In genomic region chr14:103141117-103141796, GRCh38 we compare ENCODE assay signal across 9 cellular contexts. TPM values are rescaled to one million over a fixed set of nuclear protein-coding genes. Genes with fewer than 3 reads are reported as not detected.
A peak's percentile ranks its signal among the peaks of the same experiment; 100 is the strongest.
DNase-seq lines count a peak whose midpoint lies in the region; ATAC-seq and TF ChIP-seq lines count a peak whose summit lies in the region.
"Had no signal": no experiment of that assay in that cellular context is flagged by ENCODE, and none has a peak within 500 bp of the region (broad histone marks: within the 10 kb centered on the region; RNA-seq: fewer than 3 reads in every experiment).

No MANE protein-coding gene starts in this region.

- no peak overlapping the region for H3K4me3 Mint-ChIP-seq in activated naive CD8-positive, alpha-beta T cell treated with anti-CD3 and anti-CD28 coated beads, Interleukin-2, amount 10 ng/mL, durations not matched to agents 7 days and 5 days

- ATAC-seq in activated naive CD8-positive, alpha-beta T cell treated with anti-CD3 and anti-CD28 coated beads, Interleukin-2, amount 10 ng/mL, durations not matched to agents 7 days and 5 days (ENCODE audit: low read depth): peak; percentile 33

- H3K27ac ChIP-seq in liver (ENCODE audit: low read depth in 1 of 2, low read length in 2 of 2): no peak overlapping the region
- no peak overlapping the region for H3K27ac ChIP-seq in effector memory CD4-positive, alpha-beta T cell (ENCODE audit: insufficient read depth, low read length, poor library complexity, severe bottlenecking)

- H3K36me3 ChIP-seq in liver (ENCODE audit: control insufficient read depth in 4 of 4, insufficient read depth in 3 of 4, low read depth in 1 of 4, low read length in 3 of 4): no peaks in the 10 kb centered on the region
- no peaks in the 10 kb centered on the region for H3K36me3 ChIP-seq in effector memory CD4-positive, alpha-beta T cell (ENCODE audit: control insufficient read depth, insufficient read depth, low read length)

- no peaks in the 10 kb centered on the region for H3K27me3 ChIP-seq in liver (ENCODE audit: control insufficient read depth in 4 of 4, insufficient read depth in 4 of 4, low read length in 3 of 4)
- H3K27me3 ChIP-seq in effector memory CD4-positive, alpha-beta T cell (replicated peaks; ENCODE audit: control insufficient read depth, insufficient read depth, low read length, poor library complexity, severe bottlenecking): peaks cover 3% of the 10 kb centered on the region

- 28% methylated on average over 8 of the region's 8 CpGs for WGBS in liver

- DNase-seq in NOMO-1 treated with DMSO at 0.1 percent for 48 hours (lab: John Stamatoyannopoulos, UW; ENCODE audit: unreplicated experiment) (peak; percentile 29), NOMO-1 treated with dmso at 0.1 percent for 144 hours (lab: John Stamatoyannopoulos, UW; ENCODE audit: unreplicated experiment) (no peak), H4 (ENCODE audit: low spot score) (peak; percentile 31), NCI-H2029 (lab: John Stamatoyannopoulos, UW) (peak; percentile 35), mucosa of gallbladder (ENCODE audit: low spot score) (no peak)
- no peak for DNase-seq in activated naive CD8-positive, alpha-beta T cell treated with anti-CD3 and anti-CD28 coated beads, Interleukin-2, amount 10 ng/mL, durations not matched to agents 7 days and 5 days
- no peak for DNase-seq in effector memory CD4-positive, alpha-beta T cell

- H3K9me3 ChIP-seq in liver (ENCODE audit: control insufficient read depth in 4 of 4, low read length in 3 of 4): no peaks in the 10 kb centered on the region
- H3K9me3 ChIP-seq in effector memory CD4-positive, alpha-beta T cell (ENCODE audit: control insufficient read depth, low read length): no peaks in the 10 kb centered on the region

- POLR2A ChIA-PET in activated naive CD8-positive, alpha-beta T cell treated with anti-CD3 and anti-CD28 coated beads, Interleukin-2, amount 10 ng/mL, durations not matched to agents 7 days and 5 days (lab: Charles Lee): no interaction called here

- peaks cover 0 to 3% (median 0%) of the 10 kb centered on the region in 4 donors for H3K4me1 ChIP-seq in liver (ENCODE audit: control insufficient read depth in 4 of 4, insufficient read depth in 4 of 4, low read length in 3 of 4)
- H3K4me1 ChIP-seq in effector memory CD4-positive, alpha-beta T cell (ENCODE audit: control insufficient read depth, insufficient read depth, low read length, poor library complexity, severe bottlenecking): no peaks in the 10 kb centered on the region

- no peaks in the 10 kb centered on the region for H3K9me3 Mint-ChIP-seq in activated naive CD8-positive, alpha-beta T cell treated with anti-CD3 and anti-CD28 coated beads, Interleukin-2, amount 10 ng/mL, durations not matched to agents 7 days and 5 days
- H3K9me3 Mint-ChIP-seq: CD8-positive, alpha-beta memory T cell had no signal

- H3K9ac ChIP-seq in liver (ENCODE audit: low read depth in 1 of 2, low read length in 2 of 2): no peak overlapping the region

- no peaks in the 10 kb centered on the region for H3K4me1 Mint-ChIP-seq in activated naive CD8-positive, alpha-beta T cell treated with anti-CD3 and anti-CD28 coated beads, Interleukin-2, amount 10 ng/mL, durations not matched to agents 7 days and 5 days

- no peak overlapping the region for H3K27ac Mint-ChIP-seq in activated naive CD8-positive, alpha-beta T cell treated with anti-CD3 and anti-CD28 coated beads, Interleukin-2, amount 10 ng/mL, durations not matched to agents 7 days and 5 days

- no peak overlapping the region for H3K4me3 ChIP-seq in liver (ENCODE audit: low read depth in 1 of 3, low read length in 3 of 3)
- H3K4me3 ChIP-seq in effector memory CD4-positive, alpha-beta T cell (ENCODE audit: insufficient read depth, low read depth, low read length, poor library complexity, severe bottlenecking): no peak overlapping the region

- peak; percentile 71 for TF ChIP-seq CTCF in liver (IDR thresholded peaks at IDR 0.05; ENCODE audit: low read depth, low read length, missing input control)

- no peaks in the 10 kb centered on the region for H3K36me3 Mint-ChIP-seq in activated naive CD8-positive, alpha-beta T cell treated with anti-CD3 and anti-CD28 coated beads, Interleukin-2, amount 10 ng/mL, durations not matched to agents 7 days and 5 days
- H3K36me3 Mint-ChIP-seq: CD8-positive, alpha-beta memory T cell had no signal

- peaks cover 4% of the 10 kb centered on the region for H3K27me3 Mint-ChIP-seq in activated naive CD8-positive, alpha-beta T cell treated with anti-CD3 and anti-CD28 coated beads, Interleukin-2, amount 10 ng/mL, durations not matched to agents 7 days and 5 days

- peak; percentile 69 to 79 for TF ChIP-seq RAD21 in liver (IDR thresholded peaks at IDR 0.05)

TF ChIP-seq in liver, 16 proteins besides CTCF, POLR2A, EP300 and RAD21 (continues in another document):
- TF ChIP-seq HNF4A (conservative IDR thresholded peaks at IDR 0.05): no peak
- no peak for TF ChIP-seq ZBTB33 (IDR thresholded peaks at IDR 0.05)
- no peak for TF ChIP-seq REST (IDR thresholded peaks at IDR 0.05)
- TF ChIP-seq YY1 (IDR thresholded peaks at IDR 0.05): no peak
- TF ChIP-seq RXRA (IDR thresholded peaks at IDR 0.05): no peak
- TF ChIP-seq TAF1 (conservative IDR thresholded peaks at IDR 0.05): no peak
- no peak for TF ChIP-seq FOXA1 (IDR thresholded peaks at IDR 0.05)
- no peak for TF ChIP-seq SP1 (IDR thresholded peaks at IDR 0.05)
- no peak for TF ChIP-seq JUND (IDR thresholded peaks at IDR 0.05)
- no peak for TF ChIP-seq MAX (IDR thresholded peaks at IDR 0.05)
- no peak for TF ChIP-seq FOXA2 (IDR thresholded peaks at IDR 0.05)
- TF ChIP-seq HNF4G (IDR thresholded peaks at IDR 0.05): no peak
- TF ChIP-seq EGR1 (IDR thresholded peaks at IDR 0.05; ENCODE audit: low read depth in 2 of 2): no peak
- TF ChIP-seq ATF3 (IDR thresholded peaks at IDR 0.05): no peak
- TF ChIP-seq NR2F2 (IDR thresholded peaks at IDR 0.05): no peak

RNA-seq across cellular contexts. Expression of gene TNFAIP2, which starts 18.0 kb away (rescaled TPM):
- total RNA-seq in H4 (2014; rRNA removed; shearing (Covaris generic)): 0.41 and 5.3 TPM in 2 replicates
- total RNA-seq in activated naive CD8-positive, alpha-beta T cell treated with anti-CD3 and anti-CD28 coated beads, Interleukin-2, amount 10 ng/mL, durations not matched to agents 7 days and 5 days: 1 to 10 TPM; 3.0 TPM
- total RNA-seq in liver (10 to 100 TPM; 25.0 to 32.0 TPM), mucosa of gallbladder (133 TPM)
- 10 to 100 TPM in 1 of 2 donors, 1 to 10 TPM in 1; 8.9 to 19.8 TPM for polyA plus RNA-seq in liver
- polyA plus RNA-seq: CD8-positive, alpha-beta memory T cell had no signal

RNA-seq across cellular contexts. Expression of gene EXOC3L4, which starts 46.7 kb away (rescaled TPM):
- total RNA-seq in H4 (2014; rRNA removed; shearing (Covaris generic)): not detected in 2 replicates
- total RNA-seq in activated naive CD8-positive, alpha-beta T cell treated with anti-CD3 and anti-CD28 coated beads, Interleukin-2, amount 10 ng/mL, durations not matched to agents 7 days and 5 days: not detected
- total RNA-seq in liver (10 to 100 TPM; 46.8 to 77.8 TPM), mucosa of gallbladder (22.9 TPM)
- polyA plus RNA-seq in liver: 10 to 100 TPM; 24.0 to 26.6 TPM
- total RNA-seq: CD8-positive, alpha-beta memory T cell had no signal
- polyA plus RNA-seq: CD8-positive, alpha-beta memory T cell had no signal

RNA-seq across cellular contexts. Expression of gene LBHD2, which starts 57.2 kb away (rescaled TPM):
- total RNA-seq in H4 (2014; rRNA removed; shearing (Covaris generic)): not detected in 2 replicates
- not detected for total RNA-seq in activated naive CD8-positive, alpha-beta T cell treated with anti-CD3 and anti-CD28 coated beads, Interleukin-2, amount 10 ng/mL, durations not matched to agents 7 days and 5 days
- total RNA-seq in liver: under 1 TPM in 1 of 2 donors, not detected in 1; 0.47 TPM
- polyA plus RNA-seq in liver: under 1 TPM in 1 of 2 donors, not detected in 1; 0.53 TPM
- 0.60 TPM for total RNA-seq in mucosa of gallbladder
- total RNA-seq: CD8-positive, alpha-beta memory T cell had no signal
- polyA plus RNA-seq: CD8-positive, alpha-beta memory T cell had no signal

Comparison
In these comparisons a context has a peak if more than half of its experiments do, and no peak if none do; other contexts are left out.
1. DNase-seq: peak in NOMO-1 treated with DMSO at 0.1 percent for 48 hours (single experiment), H4 (single experiment) and NCI-H2029 (single experiment); none in NOMO-1 treated with dmso at 0.1 percent for 144 hours (single experiment), activated naive CD8-positive, alpha-beta T cell treated with anti-CD3 and anti-CD28 coated beads, Interleukin-2, amount 10 ng/mL, durations not matched to agents 7 days and 5 days (single experiment), mucosa of gallbladder (single experiment) and effector memory CD4-positive, alpha-beta T cell (0 of 3).
2. RNA of gene EXOC3L4, which starts 46.7 kb away (total RNA-seq): 46.8 to 77.8 TPM in liver and 22.9 TPM in mucosa of gallbladder (single experiment); not detected in H4 and not detected in activated naive CD8-positive, alpha-beta T cell treated with anti-CD3 and anti-CD28 coated beads, Interleukin-2, amount 10 ng/mL, durations not matched to agents 7 days and 5 days; every median in the first group is over 10 times any median in the second.